Comparison of ENCODE assay signal across 12 cellular contexts in genomic region chr9:130072515-130073235, GRCh38. TPM values are rescaled to one million over a fixed set of nuclear protein-coding genes. Genes with fewer than 3 reads are reported as not detected.
A peak's percentile ranks its signal among the peaks of the same experiment; 100 is the strongest.
DNase-seq lines count a peak whose midpoint lies in the region; ATAC-seq and TF ChIP-seq lines count a peak whose summit lies in the region.
"Had no signal": no experiment of that assay in that cellular context is flagged by ENCODE, and none has a peak within 500 bp of the region (broad histone marks: within the 10 kb centered on the region; RNA-seq: fewer than 3 reads in every experiment).

No MANE protein-coding gene starts in this region.

- H3K27me3 Mint-ChIP-seq in CD4-positive, CD25-positive, alpha-beta regulatory T cell = no peaks in the 10 kb centered on the region
- H3K27me3 Mint-ChIP-seq in brain (peaks cover 2% of the 10 kb centered on the region), mesothelial cell of epicardium (ENCODE audit: low read depth) (no peaks in the 10 kb centered on the region)

- no peak for DNase-seq in CD4-positive, CD25-positive, alpha-beta regulatory T cell
- no peak for DNase-seq in mesothelial cell of epicardium (ENCODE audit: low spot score in 2 of 2, unreplicated experiment in 2 of 2)
- DNase-seq in mucosa of descending colon = no peak
- no peak for DNase-seq in NAMALWA (ENCODE audit: low spot score)
- DNase-seq: NCI-H69; stimulated activated CD4-positive, alpha-beta T cell treated with anti-CD3 and anti-CD28 coated beads, Interleukin-2, amount 100 ng/mL, for 48 hours; SW 1271 had no signal

- CTCF ChIA-PET in HEK293 (lab: Yijun Ruan, JAX) = interaction anchor here (1.1 kb wide), 1 partner anchor 23 kb away, joined by 3 read pairs; no protein-coding TSS in a partner anchor

- H3K36me3 ChIP-seq in CD4-positive, CD25-positive, alpha-beta regulatory T cell (ENCODE audit: control insufficient read depth, insufficient read depth, low read length) = peaks cover 20% of the 10 kb centered on the region
- H3K36me3 ChIP-seq in HEK293 (ENCODE audit: control insufficient read depth in 2 of 2, insufficient read depth in 1 of 2, low read length in 2 of 2) (peaks cover 6 to 20% of the 10 kb centered on the region in 2 experiments; a peak in 2 of 3 replicates), mucosa of descending colon (ENCODE audit: low read depth) (no peaks in the 10 kb centered on the region)

- H3K27me3 ChIP-seq in CD4-positive, CD25-positive, alpha-beta regulatory T cell (ENCODE audit: control insufficient read depth, insufficient read depth, low read length) = no peaks in the 10 kb centered on the region
- H3K27me3 ChIP-seq: tibial nerve had no signal

- H3K9me3 ChIP-seq in CD4-positive, CD25-positive, alpha-beta regulatory T cell (ENCODE audit: control insufficient read depth in 2 of 2, low read length in 2 of 2) = no peaks in the 10 kb centered on the region
- H3K9me3 ChIP-seq in HEK293 (ENCODE audit: control insufficient read depth, insufficient read depth, low read depth, low read length) (no peaks in the 10 kb centered on the region), mucosa of descending colon (no peaks in the 10 kb centered on the region)
- H3K9me3 ChIP-seq: tibial nerve had no signal

- H3K4me3 ChIP-seq in CD4-positive, CD25-positive, alpha-beta regulatory T cell (ENCODE audit: low read depth, low read length) = no peak overlapping the region
- H3K4me3 ChIP-seq in HEK293 (ENCODE audit: low read depth, low read length) = no peak overlapping the region
- H3K4me3 ChIP-seq in mucosa of descending colon = no peak overlapping the region
- H3K4me3 ChIP-seq: tibial nerve had no signal

- POLR2A ChIA-PET in HEK293 (lab: Yijun Ruan, JAX) = no interaction called here

- peaks cover 23% of the 10 kb centered on the region for H3K36me3 Mint-ChIP-seq in CD4-positive, CD25-positive, alpha-beta regulatory T cell
- peaks cover 41% of the 10 kb centered on the region for H3K36me3 Mint-ChIP-seq in brain
- peaks cover 14% of the 10 kb centered on the region for H3K36me3 Mint-ChIP-seq in mesothelial cell of epicardium

- intact Hi-C loops in mucosa of descending colon (cut with DNase I, micrococcal nuclease) = no loop called here

- peaks cover 3% of the 10 kb centered on the region for H3K4me1 ChIP-seq in CD4-positive, CD25-positive, alpha-beta regulatory T cell (ENCODE audit: control insufficient read depth, insufficient read depth, low read length, poor library complexity, severe bottlenecking)
- H3K4me1 ChIP-seq in HEK293 (ENCODE audit: control insufficient read depth, insufficient read depth, low read length) (peaks cover 5% of the 10 kb centered on the region; the same call in 1 of the 2 replicates), mucosa of descending colon (ENCODE audit: low read depth) (peaks cover 4% of the 10 kb centered on the region)

- H3K4me1 Mint-ChIP-seq in CD4-positive, CD25-positive, alpha-beta regulatory T cell = peaks cover 14 to 41% (median 31%) of the 10 kb centered on the region in 4 donors
- H3K4me1 Mint-ChIP-seq in brain (peaks cover 23% of the 10 kb centered on the region), mesothelial cell of epicardium (peaks cover 19% of the 10 kb centered on the region)

- H3K4me3 Mint-ChIP-seq in CD4-positive, CD25-positive, alpha-beta regulatory T cell = no peak overlapping the region
- H3K4me3 Mint-ChIP-seq in brain (no peak overlapping the region), mesothelial cell of epicardium (no peak overlapping the region)

- no peaks in the 10 kb centered on the region for H3K9me3 Mint-ChIP-seq in CD4-positive, CD25-positive, alpha-beta regulatory T cell
- H3K9me3 Mint-ChIP-seq in brain = no peaks in the 10 kb centered on the region
- H3K9me3 Mint-ChIP-seq in mesothelial cell of epicardium = no peaks in the 10 kb centered on the region

- H3K27ac ChIP-seq in CD4-positive, CD25-positive, alpha-beta regulatory T cell (ENCODE audit: insufficient read depth, low read length, poor library complexity, severe bottlenecking) = no peak overlapping the region
- H3K27ac ChIP-seq in HEK293 (ENCODE audit: extremely low read depth, low read depth, low read length) = no peak overlapping the region

- TF ChIP-seq CTCF in HEK293 (tag by site-specific recombination; IDR thresholded peaks at IDR 0.05) = no peak
- no peak for TF ChIP-seq CTCF in brain (conservative IDR thresholded peaks at IDR 0.05)
- TF ChIP-seq CTCF in mesothelial cell of epicardium (IDR thresholded peaks at IDR 0.05; ENCODE audit: unreplicated experiment) = no peak
- no peak for TF ChIP-seq CTCF in mucosa of descending colon (IDR thresholded peaks at IDR 0.05)

- H3K27ac Mint-ChIP-seq in CD4-positive, CD25-positive, alpha-beta regulatory T cell = peak overlapping the region; percentile 39 to 74 (median 67)
- H3K27ac Mint-ChIP-seq in brain = peak overlapping the region in 3 of 5 experiments; percentile 35 to 66 (median 55)
- peak overlapping the region; percentile 95 for H3K27ac Mint-ChIP-seq in mesothelial cell of epicardium

- no peak for ATAC-seq in CD4-positive, CD25-positive, alpha-beta regulatory T cell (ENCODE audit: low read depth in 2 of 2)
- ATAC-seq in mucosa of descending colon (no peak), GM18867 (IDR thresholded peaks at IDR 0.05; ENCODE audit: unreplicated experiment) (no peak), HG02623 (IDR thresholded peaks at IDR 0.05; ENCODE audit: unreplicated experiment) (no peak)

TF ChIP-seq in HEK293, 187 proteins besides CTCF, POLR2A, EP300 and RAD21 (continues in another document):
- TF ChIP-seq PRDM6 (tag by site-specific recombination; IDR thresholded peaks at IDR 0.05) = peak; percentile 54
- TF ChIP-seq MYNN (tag by site-specific recombination; IDR thresholded peaks at IDR 0.05; ENCODE audit: borderline replicate concordance) = no peak
- no peak for TF ChIP-seq ZBTB6 (tag by site-specific recombination; IDR thresholded peaks at IDR 0.05)
- peak; percentile 59 for TF ChIP-seq ZNF629 (tag by site-specific recombination; IDR thresholded peaks at IDR 0.05)
- TF ChIP-seq, protein P1, sequence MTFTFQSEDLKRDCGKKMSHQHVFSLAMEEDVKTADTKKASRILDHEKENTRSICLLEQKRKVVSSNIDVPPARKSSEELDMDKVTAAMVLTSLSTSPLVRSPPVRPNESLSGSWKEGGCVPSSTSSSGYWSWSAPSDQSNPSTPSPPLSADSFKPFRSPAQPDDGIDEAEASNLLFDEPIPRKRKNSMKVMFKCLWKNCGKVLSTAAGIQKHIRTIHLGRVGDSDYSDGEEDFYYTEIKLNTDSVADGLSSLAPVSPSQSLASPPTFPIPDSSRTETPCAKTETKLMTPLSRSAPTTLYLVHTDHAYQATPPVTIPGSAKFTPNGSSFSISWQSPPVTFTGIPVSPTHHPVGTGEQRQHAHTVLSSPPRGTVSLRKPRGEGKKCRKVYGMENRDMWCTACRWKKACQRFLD (tag by site-specific recombination; IDR thresholded peaks at IDR 0.05) = no peak

RNA-seq across cellular contexts. Expression of gene GPR107, which starts 19.0 kb away (rescaled TPM):
- 29.9 TPM for total RNA-seq in CD4-positive, CD25-positive, alpha-beta regulatory T cell
- polyA plus RNA-seq in CD4-positive, CD25-positive, alpha-beta regulatory T cell = 1 to 10 TPM; 2.8 to 4.5 (median 3.1) TPM
- polyA plus RNA-seq in brain (ENCODE audit: insufficient read depth, low read depth, low replicate concordance) = 34.2 TPM
- total RNA-seq in mesothelial cell of epicardium (67.4 to 68.5 TPM (median 68.0 TPM) in 3 replicates), mucosa of descending colon (10 to 100 TPM; 39.7 to 50.1 (median 49.1) TPM)

RNA-seq across cellular contexts. Expression of gene FNBP1, which starts 29.7 kb away (rescaled TPM):
- total RNA-seq in CD4-positive, CD25-positive, alpha-beta regulatory T cell = 253 TPM
- polyA plus RNA-seq in CD4-positive, CD25-positive, alpha-beta regulatory T cell = 100 to 1,000 TPM; 147 to 218 (median 188) TPM
- polyA plus RNA-seq in brain (ENCODE audit: insufficient read depth, low read depth, low replicate concordance) = 39.1 TPM
- total RNA-seq in mesothelial cell of epicardium (48.3 to 52.4 TPM (median 49.9 TPM) in 3 replicates), mucosa of descending colon (100 to 1,000 TPM in 1 of 3 donors, 10 to 100 TPM in 2; 40.9 to 176 (median 42.0) TPM)
